Comparison of ENCODE assay signal across 1 cellular context in the genomic region with DNA sequence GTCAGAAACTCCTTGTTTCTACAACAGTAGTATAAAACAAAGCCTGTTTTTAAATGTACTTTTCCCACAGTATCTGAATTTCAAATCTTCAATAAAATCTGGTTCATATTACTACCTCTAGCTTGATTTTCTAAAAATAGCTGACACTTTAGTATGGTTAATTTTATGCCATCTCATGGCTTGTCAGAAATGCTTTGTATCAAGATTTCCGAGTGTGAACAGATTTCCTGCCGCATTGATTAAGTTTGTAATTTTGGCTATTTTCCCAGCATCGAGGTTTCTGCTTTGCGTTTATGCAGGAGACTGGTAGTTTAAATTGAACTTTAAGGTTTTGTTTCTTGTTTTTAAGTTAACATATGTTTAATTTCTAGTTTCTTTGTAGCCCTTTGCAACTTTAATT.
TF ChIP-seq lines count a peak whose summit lies in the region.

No MANE protein-coding gene starts in this region.

TF ChIP-seq in K562, 482 proteins besides CTCF, POLR2A, EP300 and RAD21 (continued from another document):
- TF ChIP-seq, protein P1, sequence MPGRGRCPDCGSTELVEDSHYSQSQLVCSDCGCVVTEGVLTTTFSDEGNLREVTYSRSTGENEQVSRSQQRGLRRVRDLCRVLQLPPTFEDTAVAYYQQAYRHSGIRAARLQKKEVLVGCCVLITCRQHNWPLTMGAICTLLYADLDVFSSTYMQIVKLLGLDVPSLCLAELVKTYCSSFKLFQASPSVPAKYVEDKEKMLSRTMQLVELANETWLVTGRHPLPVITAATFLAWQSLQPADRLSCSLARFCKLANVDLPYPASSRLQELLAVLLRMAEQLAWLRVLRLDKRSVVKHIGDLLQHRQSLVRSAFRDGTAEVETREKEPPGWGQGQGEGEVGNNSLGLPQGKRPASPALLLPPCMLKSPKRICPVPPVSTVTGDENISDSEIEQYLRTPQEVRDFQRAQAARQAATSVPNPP (IDR thresholded peaks at IDR 0.05; ENCODE audit: borderline replicate concordance, insufficient read depth, insufficient read length): no peak
- TF ChIP-seq NFIC (IDR thresholded peaks at IDR 0.05) (peak; percentile 33), ZFX (CRISPR knock-in tag; IDR thresholded peaks at IDR 0.05) (no peak), ZNF431 (CRISPR knock-in tag; IDR thresholded peaks at IDR 0.05) (no peak), CEBPB (tag; IDR thresholded peaks at IDR 0.05) (no peak), ZNF316 (IDR thresholded peaks at IDR 0.05) (peak; percentile 90), ZNF551 (CRISPR knock-in tag; IDR thresholded peaks at IDR 0.05) (no peak), XRCC3 (IDR thresholded peaks at IDR 0.05) (no peak), GATAD2A (IDR thresholded peaks at IDR 0.05) (no peak), CC2D1A (IDR thresholded peaks at IDR 0.05) (no peak), CCNT2 (IDR thresholded peaks at IDR 0.05; ENCODE audit: borderline replicate concordance, extremely low read depth, insufficient read length, low read depth, low read length) (no peak), ZNF699 (CRISPR knock-in tag; IDR thresholded peaks at IDR 0.05; ENCODE audit: insufficient replicate concordance) (no peak), HDGF (IDR thresholded peaks at IDR 0.05) (no peak), MTA2 (IDR thresholded peaks at IDR 0.05; ENCODE audit: low read depth) (no peak), HMG20A (CRISPR knock-in tag; conservative IDR thresholded peaks at IDR 0.05) (no peak), TAF7 (tag; IDR thresholded peaks at IDR 0.05) (no peak), CAMTA2 (CRISPR knock-in tag; conservative IDR thresholded peaks at IDR 0.05) (no peak), CBFA2T3 (IDR thresholded peaks at IDR 0.05) (peak; percentile 24; the same call in 1 of the 2 replicates), ELF2 (CRISPR knock-in tag; IDR thresholded peaks at IDR 0.05) (no peak), C11orf30 (IDR thresholded peaks at IDR 0.05; ENCODE audit: low read depth) (peak; percentile 59; the same call in 1 of the 2 replicates), NELFE (IDR thresholded peaks at IDR 0.05; ENCODE audit: insufficient read depth, insufficient read length) (no peak), PHF8 (IDR thresholded peaks at IDR 0.05; ENCODE audit: borderline replicate concordance, low read length) (no peak), PCBP2 (IDR thresholded peaks at IDR 0.05; ENCODE audit: low read depth, low read length, poor library complexity, severe bottlenecking) (no peak), HDAC2 (IDR thresholded peaks at IDR 0.05) (peak; percentile 21; the same call in 1 of the 2 replicates), TOE1 (IDR thresholded peaks at IDR 0.05; ENCODE audit: borderline replicate concordance) (no peak), TOE1 (CRISPR knock-in tag; IDR thresholded peaks at IDR 0.05; ENCODE audit: borderline replicate concordance, low read depth) (no peak), SIN3B (IDR thresholded peaks at IDR 0.05; ENCODE audit: low read depth) (no peak), ARID1B (IDR thresholded peaks at IDR 0.05) (no peak), KDM1A (IDR thresholded peaks at IDR 0.05) (peak; percentile 89 to 91), SMARCA5 (IDR thresholded peaks at IDR 0.05) (no peak)
- TF ChIP-seq, protein P2, sequence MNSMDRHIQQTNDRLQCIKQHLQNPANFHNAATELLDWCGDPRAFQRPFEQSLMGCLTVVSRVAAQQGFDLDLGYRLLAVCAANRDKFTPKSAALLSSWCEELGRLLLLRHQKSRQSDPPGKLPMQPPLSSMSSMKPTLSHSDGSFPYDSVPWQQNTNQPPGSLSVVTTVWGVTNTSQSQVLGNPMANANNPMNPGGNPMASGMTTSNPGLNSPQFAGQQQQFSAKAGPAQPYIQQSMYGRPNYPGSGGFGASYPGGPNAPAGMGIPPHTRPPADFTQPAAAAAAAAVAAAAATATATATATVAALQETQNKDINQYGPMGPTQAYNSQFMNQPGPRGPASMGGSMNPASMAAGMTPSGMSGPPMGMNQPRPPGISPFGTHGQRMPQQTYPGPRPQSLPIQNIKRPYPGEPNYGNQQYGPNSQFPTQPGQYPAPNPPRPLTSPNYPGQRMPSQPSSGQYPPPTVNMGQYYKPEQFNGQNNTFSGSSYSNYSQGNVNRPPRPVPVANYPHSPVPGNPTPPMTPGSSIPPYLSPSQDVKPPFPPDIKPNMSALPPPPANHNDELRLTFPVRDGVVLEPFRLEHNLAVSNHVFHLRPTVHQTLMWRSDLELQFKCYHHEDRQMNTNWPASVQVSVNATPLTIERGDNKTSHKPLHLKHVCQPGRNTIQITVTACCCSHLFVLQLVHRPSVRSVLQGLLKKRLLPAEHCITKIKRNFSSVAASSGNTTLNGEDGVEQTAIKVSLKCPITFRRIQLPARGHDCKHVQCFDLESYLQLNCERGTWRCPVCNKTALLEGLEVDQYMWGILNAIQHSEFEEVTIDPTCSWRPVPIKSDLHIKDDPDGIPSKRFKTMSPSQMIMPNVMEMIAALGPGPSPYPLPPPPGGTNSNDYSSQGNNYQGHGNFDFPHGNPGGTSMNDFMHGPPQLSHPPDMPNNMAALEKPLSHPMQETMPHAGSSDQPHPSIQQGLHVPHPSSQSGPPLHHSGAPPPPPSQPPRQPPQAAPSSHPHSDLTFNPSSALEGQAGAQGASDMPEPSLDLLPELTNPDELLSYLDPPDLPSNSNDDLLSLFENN (IDR thresholded peaks at IDR 0.05; ENCODE audit: low read depth in 2 of 2, low read length in 2 of 2): no peak
- TF ChIP-seq, protein P3, sequence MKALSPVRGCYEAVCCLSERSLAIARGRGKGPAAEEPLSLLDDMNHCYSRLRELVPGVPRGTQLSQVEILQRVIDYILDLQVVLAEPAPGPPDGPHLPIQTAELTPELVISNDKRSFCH (CRISPR knock-in tag; IDR thresholded peaks at IDR 0.05): no peak
- TF ChIP-seq, protein P3 (tag; IDR thresholded peaks at IDR 0.05): no peak
- TF ChIP-seq, protein P4, sequence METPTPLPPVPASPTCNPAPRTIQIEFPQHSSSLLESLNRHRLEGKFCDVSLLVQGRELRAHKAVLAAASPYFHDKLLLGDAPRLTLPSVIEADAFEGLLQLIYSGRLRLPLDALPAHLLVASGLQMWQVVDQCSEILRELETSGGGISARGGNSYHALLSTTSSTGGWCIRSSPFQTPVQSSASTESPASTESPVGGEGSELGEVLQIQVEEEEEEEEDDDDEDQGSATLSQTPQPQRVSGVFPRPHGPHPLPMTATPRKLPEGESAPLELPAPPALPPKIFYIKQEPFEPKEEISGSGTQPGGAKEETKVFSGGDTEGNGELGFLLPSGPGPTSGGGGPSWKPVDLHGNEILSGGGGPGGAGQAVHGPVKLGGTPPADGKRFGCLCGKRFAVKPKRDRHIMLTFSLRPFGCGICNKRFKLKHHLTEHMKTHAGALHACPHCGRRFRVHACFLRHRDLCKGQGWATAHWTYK (CRISPR knock-in tag; IDR thresholded peaks at IDR 0.05): no peak
- TF ChIP-seq, protein P5, sequence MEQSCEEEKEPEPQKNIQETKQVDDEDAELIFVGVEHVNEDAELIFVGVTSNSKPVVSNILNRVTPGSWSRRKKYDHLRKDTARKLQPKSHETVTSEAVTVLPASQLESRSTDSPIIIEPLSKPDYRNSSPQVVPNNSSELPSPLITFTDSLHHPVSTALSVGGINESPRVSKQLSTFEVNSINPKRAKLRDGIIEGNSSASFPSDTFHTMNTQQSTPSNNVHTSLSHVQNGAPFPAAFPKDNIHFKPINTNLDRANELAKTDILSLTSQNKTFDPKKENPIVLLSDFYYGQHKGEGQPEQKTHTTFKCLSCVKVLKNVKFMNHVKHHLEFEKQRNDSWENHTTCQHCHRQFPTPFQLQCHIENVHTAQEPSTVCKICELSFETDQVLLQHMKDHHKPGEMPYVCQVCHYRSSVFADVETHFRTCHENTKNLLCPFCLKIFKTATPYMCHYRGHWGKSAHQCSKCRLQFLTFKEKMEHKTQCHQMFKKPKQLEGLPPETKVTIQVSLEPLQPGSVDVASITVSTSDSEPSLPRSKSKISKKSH (CRISPR knock-in tag; IDR thresholded peaks at IDR 0.05): no peak
- TF ChIP-seq, protein P6, sequence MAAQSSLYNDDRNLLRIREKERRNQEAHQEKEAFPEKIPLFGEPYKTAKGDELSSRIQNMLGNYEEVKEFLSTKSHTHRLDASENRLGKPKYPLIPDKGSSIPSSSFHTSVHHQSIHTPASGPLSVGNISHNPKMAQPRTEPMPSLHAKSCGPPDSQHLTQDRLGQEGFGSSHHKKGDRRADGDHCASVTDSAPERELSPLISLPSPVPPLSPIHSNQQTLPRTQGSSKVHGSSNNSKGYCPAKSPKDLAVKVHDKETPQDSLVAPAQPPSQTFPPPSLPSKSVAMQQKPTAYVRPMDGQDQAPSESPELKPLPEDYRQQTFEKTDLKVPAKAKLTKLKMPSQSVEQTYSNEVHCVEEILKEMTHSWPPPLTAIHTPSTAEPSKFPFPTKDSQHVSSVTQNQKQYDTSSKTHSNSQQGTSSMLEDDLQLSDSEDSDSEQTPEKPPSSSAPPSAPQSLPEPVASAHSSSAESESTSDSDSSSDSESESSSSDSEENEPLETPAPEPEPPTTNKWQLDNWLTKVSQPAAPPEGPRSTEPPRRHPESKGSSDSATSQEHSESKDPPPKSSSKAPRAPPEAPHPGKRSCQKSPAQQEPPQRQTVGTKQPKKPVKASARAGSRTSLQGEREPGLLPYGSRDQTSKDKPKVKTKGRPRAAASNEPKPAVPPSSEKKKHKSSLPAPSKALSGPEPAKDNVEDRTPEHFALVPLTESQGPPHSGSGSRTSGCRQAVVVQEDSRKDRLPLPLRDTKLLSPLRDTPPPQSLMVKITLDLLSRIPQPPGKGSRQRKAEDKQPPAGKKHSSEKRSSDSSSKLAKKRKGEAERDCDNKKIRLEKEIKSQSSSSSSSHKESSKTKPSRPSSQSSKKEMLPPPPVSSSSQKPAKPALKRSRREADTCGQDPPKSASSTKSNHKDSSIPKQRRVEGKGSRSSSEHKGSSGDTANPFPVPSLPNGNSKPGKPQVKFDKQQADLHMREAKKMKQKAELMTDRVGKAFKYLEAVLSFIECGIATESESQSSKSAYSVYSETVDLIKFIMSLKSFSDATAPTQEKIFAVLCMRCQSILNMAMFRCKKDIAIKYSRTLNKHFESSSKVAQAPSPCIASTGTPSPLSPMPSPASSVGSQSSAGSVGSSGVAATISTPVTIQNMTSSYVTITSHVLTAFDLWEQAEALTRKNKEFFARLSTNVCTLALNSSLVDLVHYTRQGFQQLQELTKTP (IDR thresholded peaks at IDR 0.05; ENCODE audit: low read depth in 1 of 2, partially characterized antibody in 2 of 2): no peak
TF ChIP-seq in K562: peak in this region for 13.
